In the genomic region with DNA sequence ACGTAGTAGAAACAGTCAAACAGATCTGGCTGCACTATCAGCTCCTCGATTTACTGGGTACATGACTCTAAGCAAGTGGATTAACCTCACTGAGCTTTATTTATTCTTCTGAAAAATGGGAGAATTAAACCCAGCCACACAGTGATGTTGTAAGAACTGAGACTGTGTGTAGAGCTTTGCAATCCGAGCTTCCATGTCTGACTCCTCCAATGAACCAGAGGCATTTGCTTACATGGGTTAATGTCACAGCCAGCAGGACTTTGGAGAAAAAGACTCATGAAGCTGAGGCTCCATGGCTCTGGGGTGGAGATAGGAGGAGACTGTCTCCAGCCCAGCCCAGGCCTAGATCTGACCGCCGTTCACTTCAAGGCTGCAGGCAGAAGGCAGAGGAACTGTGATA, we compare ENCODE assay signal across 2 cellular contexts.
TF ChIP-seq lines count a peak whose summit lies in the region.

No MANE protein-coding gene starts in this region.

TF ChIP-seq in IMR-90, 13 proteins besides CTCF, POLR2A, EP300 and RAD21:
- TF ChIP-seq RCOR1 (IDR thresholded peaks at IDR 0.05; ENCODE audit: insufficient replicate concordance, low read length): no peak
- peak; percentile 34; the same call in 1 of the 2 replicates for TF ChIP-seq CEBPB (IDR thresholded peaks at IDR 0.05; ENCODE audit: low read depth, low read length)
- no peak for TF ChIP-seq MAFK (IDR thresholded peaks at IDR 0.05; ENCODE audit: low read depth, low read length)

TF ChIP-seq in SK-N-SH treated with all-trans-retinoic acid at 6 μM for 48 hours, 23 proteins besides CTCF, POLR2A, EP300 and RAD21:
- no peak for TF ChIP-seq CSDC2 (CRISPR knock-in tag; IDR thresholded peaks at IDR 0.05)
- no peak for TF ChIP-seq TCF4 (CRISPR knock-in tag; IDR thresholded peaks at IDR 0.05; ENCODE audit: borderline replicate concordance)
- TF ChIP-seq GLIS3 (CRISPR knock-in tag; IDR thresholded peaks at IDR 0.05): no peak
- no peak for TF ChIP-seq ISL1 (CRISPR knock-in tag; IDR thresholded peaks at IDR 0.05)
- no peak for TF ChIP-seq ZNF8 (CRISPR knock-in tag; IDR thresholded peaks at IDR 0.05)
- no peak for TF ChIP-seq ZC3H10 (CRISPR knock-in tag; IDR thresholded peaks at IDR 0.05)
- no peak for TF ChIP-seq TOX (CRISPR knock-in tag; IDR thresholded peaks at IDR 0.05; ENCODE audit: borderline replicate concordance)
- no peak for TF ChIP-seq ZNF70 (CRISPR knock-in tag; IDR thresholded peaks at IDR 0.05)
- no peak for TF ChIP-seq ZFP3 (CRISPR knock-in tag; IDR thresholded peaks at IDR 0.05)
- no peak for TF ChIP-seq ZFP30 (CRISPR knock-in tag; IDR thresholded peaks at IDR 0.05)
- no peak for TF ChIP-seq RARB (CRISPR knock-in tag; IDR thresholded peaks at IDR 0.05)
- no peak for TF ChIP-seq SNAI2 (CRISPR knock-in tag; IDR thresholded peaks at IDR 0.05)
- no peak for TF ChIP-seq BACH2 (CRISPR knock-in tag; IDR thresholded peaks at IDR 0.05; ENCODE audit: borderline replicate concordance)
- TF ChIP-seq, protein P1, sequence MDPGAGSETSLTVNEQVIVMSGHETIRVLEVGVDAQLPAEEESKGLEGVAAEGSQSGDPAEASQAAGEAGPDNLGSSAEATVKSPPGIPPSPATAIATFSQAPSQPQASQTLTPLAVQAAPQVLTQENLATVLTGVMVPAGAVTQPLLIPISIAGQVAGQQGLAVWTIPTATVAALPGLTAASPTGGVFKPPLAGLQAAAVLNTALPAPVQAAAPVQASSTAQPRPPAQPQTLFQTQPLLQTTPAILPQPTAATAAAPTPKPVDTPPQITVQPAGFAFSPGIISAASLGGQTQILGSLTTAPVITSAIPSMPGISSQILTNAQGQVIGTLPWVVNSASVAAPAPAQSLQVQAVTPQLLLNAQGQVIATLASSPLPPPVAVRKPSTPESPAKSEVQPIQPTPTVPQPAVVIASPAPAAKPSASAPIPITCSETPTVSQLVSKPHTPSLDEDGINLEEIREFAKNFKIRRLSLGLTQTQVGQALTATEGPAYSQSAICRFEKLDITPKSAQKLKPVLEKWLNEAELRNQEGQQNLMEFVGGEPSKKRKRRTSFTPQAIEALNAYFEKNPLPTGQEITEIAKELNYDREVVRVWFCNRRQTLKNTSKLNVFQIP (CRISPR knock-in tag; IDR thresholded peaks at IDR 0.05; ENCODE audit: borderline replicate concordance, low read depth): no peak
- TF ChIP-seq, protein P2, sequence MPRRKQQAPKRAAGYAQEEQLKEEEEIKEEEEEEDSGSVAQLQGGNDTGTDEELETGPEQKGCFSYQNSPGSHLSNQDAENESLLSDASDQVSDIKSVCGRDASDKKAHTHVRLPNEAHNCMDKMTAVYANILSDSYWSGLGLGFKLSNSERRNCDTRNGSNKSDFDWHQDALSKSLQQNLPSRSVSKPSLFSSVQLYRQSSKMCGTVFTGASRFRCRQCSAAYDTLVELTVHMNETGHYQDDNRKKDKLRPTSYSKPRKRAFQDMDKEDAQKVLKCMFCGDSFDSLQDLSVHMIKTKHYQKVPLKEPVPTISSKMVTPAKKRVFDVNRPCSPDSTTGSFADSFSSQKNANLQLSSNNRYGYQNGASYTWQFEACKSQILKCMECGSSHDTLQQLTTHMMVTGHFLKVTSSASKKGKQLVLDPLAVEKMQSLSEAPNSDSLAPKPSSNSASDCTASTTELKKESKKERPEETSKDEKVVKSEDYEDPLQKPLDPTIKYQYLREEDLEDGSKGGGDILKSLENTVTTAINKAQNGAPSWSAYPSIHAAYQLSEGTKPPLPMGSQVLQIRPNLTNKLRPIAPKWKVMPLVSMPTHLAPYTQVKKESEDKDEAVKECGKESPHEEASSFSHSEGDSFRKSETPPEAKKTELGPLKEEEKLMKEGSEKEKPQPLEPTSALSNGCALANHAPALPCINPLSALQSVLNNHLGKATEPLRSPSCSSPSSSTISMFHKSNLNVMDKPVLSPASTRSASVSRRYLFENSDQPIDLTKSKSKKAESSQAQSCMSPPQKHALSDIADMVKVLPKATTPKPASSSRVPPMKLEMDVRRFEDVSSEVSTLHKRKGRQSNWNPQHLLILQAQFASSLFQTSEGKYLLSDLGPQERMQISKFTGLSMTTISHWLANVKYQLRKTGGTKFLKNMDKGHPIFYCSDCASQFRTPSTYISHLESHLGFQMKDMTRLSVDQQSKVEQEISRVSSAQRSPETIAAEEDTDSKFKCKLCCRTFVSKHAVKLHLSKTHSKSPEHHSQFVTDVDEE (CRISPR knock-in tag; IDR thresholded peaks at IDR 0.05): no peak
- TF ChIP-seq, protein P3, sequence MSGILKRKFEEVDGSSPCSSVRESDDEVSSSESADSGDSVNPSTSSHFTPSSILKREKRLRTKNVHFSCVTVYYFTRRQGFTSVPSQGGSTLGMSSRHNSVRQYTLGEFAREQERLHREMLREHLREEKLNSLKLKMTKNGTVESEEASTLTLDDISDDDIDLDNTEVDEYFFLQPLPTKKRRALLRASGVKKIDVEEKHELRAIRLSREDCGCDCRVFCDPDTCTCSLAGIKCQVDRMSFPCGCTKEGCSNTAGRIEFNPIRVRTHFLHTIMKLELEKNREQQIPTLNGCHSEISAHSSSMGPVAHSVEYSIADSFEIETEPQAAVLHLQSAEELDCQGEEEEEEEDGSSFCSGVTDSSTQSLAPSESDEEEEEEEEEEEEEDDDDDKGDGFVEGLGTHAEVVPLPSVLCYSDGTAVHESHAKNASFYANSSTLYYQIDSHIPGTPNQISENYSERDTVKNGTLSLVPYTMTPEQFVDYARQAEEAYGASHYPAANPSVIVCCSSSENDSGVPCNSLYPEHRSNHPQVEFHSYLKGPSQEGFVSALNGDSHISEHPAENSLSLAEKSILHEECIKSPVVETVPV (CRISPR knock-in tag; IDR thresholded peaks at IDR 0.05): no peak
- no peak for TF ChIP-seq OSR1 (CRISPR knock-in tag; IDR thresholded peaks at IDR 0.05)
- no peak for TF ChIP-seq ARNTL (CRISPR knock-in tag; IDR thresholded peaks at IDR 0.05; ENCODE audit: borderline replicate concordance, low read depth)
- TF ChIP-seq, protein P4, sequence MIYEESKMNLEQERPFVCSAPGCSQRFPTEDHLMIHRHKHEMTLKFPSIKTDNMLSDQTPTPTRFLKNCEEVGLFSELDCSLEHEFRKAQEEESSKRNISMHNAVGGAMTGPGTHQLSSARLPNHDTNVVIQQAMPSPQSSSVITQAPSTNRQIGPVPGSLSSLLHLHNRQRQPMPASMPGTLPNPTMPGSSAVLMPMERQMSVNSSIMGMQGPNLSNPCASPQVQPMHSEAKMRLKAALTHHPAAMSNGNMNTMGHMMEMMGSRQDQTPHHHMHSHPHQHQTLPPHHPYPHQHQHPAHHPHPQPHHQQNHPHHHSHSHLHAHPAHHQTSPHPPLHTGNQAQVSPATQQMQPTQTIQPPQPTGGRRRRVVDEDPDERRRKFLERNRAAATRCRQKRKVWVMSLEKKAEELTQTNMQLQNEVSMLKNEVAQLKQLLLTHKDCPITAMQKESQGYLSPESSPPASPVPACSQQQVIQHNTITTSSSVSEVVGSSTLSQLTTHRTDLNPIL (CRISPR knock-in tag; IDR thresholded peaks at IDR 0.05; ENCODE audit: low read depth): no peak
- TF ChIP-seq PPARA (CRISPR knock-in tag; IDR thresholded peaks at IDR 0.05; ENCODE audit: borderline replicate concordance): no peak
TF ChIP-seq in SK-N-SH treated with all-trans-retinoic acid at 6 μM for 48 hours: peak in this region for 0.
